Comparison of ENCODE assay signal across 14 cellular contexts in genomic region chr20:22688485-22688884, GRCh38.
A peak's percentile ranks its signal among the peaks of the same experiment; 100 is the strongest.
DNase-seq lines count a peak whose midpoint lies in the region; ATAC-seq, FAIRE-seq and TF ChIP-seq lines count a peak whose summit lies in the region.
"Had no signal": no experiment of that assay in that cellular context is flagged by ENCODE, and none has a peak within 500 bp of the region (broad histone marks: within the 10 kb centered on the region; RNA-seq: fewer than 3 reads in every experiment).

No MANE protein-coding gene starts in this region.

- H3K27me3 ChIP-seq in BLaER1 treated with 17β-estradiol and CSF1 and Interleukin-3, amounts not matched to agents 10 nM and 100 nM, result no peaks in the 10 kb centered on the region
- H3K27me3 ChIP-seq in K562 (ENCODE audit: control insufficient read depth in 2 of 2, insufficient read depth in 2 of 2, low read length in 2 of 2) (no peaks in the 10 kb centered on the region), Peyer's patch (no peaks in the 10 kb centered on the region)

- in situ Hi-C loops in K562 (cut with MboI), result loop anchor here (5.0 kb wide), 1 partner anchor 346 kb away; no protein-coding TSS in a partner anchor

- no peaks in the 10 kb centered on the region for H3K36me3 ChIP-seq in BLaER1 treated with 17β-estradiol and CSF1 and Interleukin-3, amounts not matched to agents 10 nM and 100 nM
- H3K36me3 ChIP-seq in K562 (ENCODE audit: control insufficient read depth, insufficient read depth, low read length) (no peaks in the 10 kb centered on the region), Peyer's patch (no peaks in the 10 kb centered on the region)

- no peaks in the 10 kb centered on the region for H3K79me2 ChIP-seq in K562 (ENCODE audit: control insufficient read depth, insufficient read depth, low read length)

- no peak overlapping the region; a peak in 1 of 22 replicates for H3K9ac ChIP-seq in BLaER1 treated with 17β-estradiol and CSF1 and Interleukin-3, amounts not matched to agents 10 nM and 100 nM
- H3K9ac ChIP-seq in K562 (ENCODE audit: insufficient read depth in 1 of 2, low read depth in 2 of 2, low read length in 2 of 2), result no peak overlapping the region

- 5% methylated on average over 2 of the region's 2 CpGs for WGBS in K562 (ENCODE audit: insufficient coverage, low coverage, missing lambda C conversion rate)

- CTCF ChIA-PET in K562 (lab: Yijun Ruan, JAX; ENCODE audit: low intra/inter-chr PET ratio), result no interaction called here

- no peak overlapping the region for H2AFZ ChIP-seq in K562 (ENCODE audit: low read depth, low read length)

- H3K4me1 ChIP-seq in BLaER1 treated with 17β-estradiol and CSF1 and Interleukin-3, amounts not matched to agents 10 nM and 100 nM, result peaks cover 52 to 78% (median 69%) of the 10 kb centered on the region in 10 experiments
- H3K4me1 ChIP-seq in K562 (replicated peaks in 1 of 2; ENCODE audit: control insufficient read depth in 2 of 2, insufficient read depth in 2 of 2, low read length in 2 of 2), result peaks cover 3 to 7% of the 10 kb centered on the region in 2 experiments; a peak in 3 of 5 replicates
- no peaks in the 10 kb centered on the region for H3K4me1 ChIP-seq in Peyer's patch

- TF ChIP-seq CTCF in K562 (IDR thresholded peaks at IDR 0.05 in 2 of 3, conservative IDR thresholded peaks at IDR 0.05 in 1 of 3; ENCODE audit: insufficient read depth in 2 of 3, low read depth in 1 of 3, low read length in 3 of 3) (no peak), fibroblast of villous mesenchyme (IDR thresholded peaks at IDR 0.05; ENCODE audit: insufficient read depth, low read depth, low read length) (no peak), Peyer's patch (IDR thresholded peaks at IDR 0.05) (no peak), GM20000 (IDR thresholded peaks at IDR 0.05; ENCODE audit: extremely low read depth, missing control alignments) (no peak)

- H3K9me3 ChIP-seq in BLaER1 treated with 17β-estradiol and CSF1 and Interleukin-3, amounts not matched to agents 10 nM and 100 nM (replicated peaks in 1 of 11), result peaks cover 0 to 3% (median 0%) of the 10 kb centered on the region in 11 experiments; a peak in 1 of 22 replicates
- no peaks in the 10 kb centered on the region for H3K9me3 ChIP-seq in K562 (replicated peaks; ENCODE audit: control insufficient read depth, insufficient read depth, low read depth, low read length)
- no peaks in the 10 kb centered on the region for H3K9me3 ChIP-seq in Peyer's patch

- ATAC-seq in K562, result no peak

- intact Hi-C loops in K562 (cut with micrococcal nuclease), result loop anchor here (10.0 kb wide), 1 partner anchor 194 kb away; no protein-coding TSS in a partner anchor

- peak overlapping the region in 4 of 11 experiments; percentile 8 to 43 (median 27); a peak in 6 of 22 replicates for H3K27ac ChIP-seq in BLaER1 treated with 17β-estradiol and CSF1 and Interleukin-3, amounts not matched to agents 10 nM and 100 nM
- H3K27ac ChIP-seq in K562 (ENCODE audit: extremely low read depth, low read depth, low read length), result no peak overlapping the region
- no peak overlapping the region for H3K27ac ChIP-seq in Peyer's patch
- H3K27ac ChIP-seq: HL-60 had no signal

- BruUV-seq in K562 (replicated peaks; lab: Mats Ljungman, UMichigan), result no TSS peak

- no peak for TF ChIP-seq EP300 in K562 (IDR thresholded peaks at IDR 0.05; ENCODE audit: low read length)

- TF ChIP-seq POLR2A in K562 (conservative IDR thresholded peaks at IDR 0.05) (no peak), Peyer's patch (IDR thresholded peaks at IDR 0.05) (no peak)

- H4K20me1 ChIP-seq in BLaER1 treated with 17β-estradiol and CSF1 and Interleukin-3, amounts not matched to agents 10 nM and 100 nM, result no peaks in the 10 kb centered on the region
- no peaks in the 10 kb centered on the region for H4K20me1 ChIP-seq in K562 (replicated peaks; ENCODE audit: control insufficient read depth, insufficient read depth, low read length)

- H3K4me3 ChIP-seq in BLaER1 treated with 17β-estradiol and CSF1 and Interleukin-3, amounts not matched to agents 10 nM and 100 nM, result no peak overlapping the region
- H3K4me3 ChIP-seq in K562, result no peak overlapping the region
- H3K4me3 ChIP-seq in fibroblast of villous mesenchyme (ENCODE audit: low read depth, low read length), result no peak overlapping the region
- no peak overlapping the region for H3K4me3 ChIP-seq in Peyer's patch

- peak overlapping the region in 9 of 11 experiments; percentile 21 to 90 (median 53); a peak in 17 of 22 replicates for H3K4me2 ChIP-seq in BLaER1 treated with 17β-estradiol and CSF1 and Interleukin-3, amounts not matched to agents 10 nM and 100 nM
- H3K4me2 ChIP-seq in K562 (ENCODE audit: insufficient read depth, low read length), result no peak overlapping the region

- DNase-seq in MV-4-11 (lab: John Stamatoyannopoulos, UW) (peak; percentile 76), K562 (ENCODE audit: extremely low read depth in 1 of 4, low spot score in 3 of 4) (no peak), fibroblast of villous mesenchyme (ENCODE audit: low read depth) (peak; percentile 15), HCEC 1CT (no peak), Peyer's patch (no peak), GM20000 (ENCODE audit: low spot score) (no peak)
- DNase-seq: CD8-positive, alpha-beta memory T cell; NCI-H1694 treated with DMSO at 0.1 percent for 48 hours; NCI-H748 treated with DMSO at 0.1 percent for 48 hours had no signal

- no peak for FAIRE-seq in K562 (lab: Jason Lieb, UNC)
- FAIRE-seq: A204.1, GM12891, H1 had no signal

- H3K9me1 ChIP-seq in K562 (ENCODE audit: control insufficient read depth, insufficient read depth, low read length), result no peaks in the 10 kb centered on the region

- POLR2A ChIA-PET in K562 (lab: Yijun Ruan, JAX), result no interaction called here

- TF ChIP-seq RAD21 in K562 (CRISPR knock-in tag; conservative IDR thresholded peaks at IDR 0.05 in 1 of 2, IDR thresholded peaks at IDR 0.05 in 1 of 2), result no peak

TF ChIP-seq in K562, 482 proteins besides CTCF, POLR2A, EP300 and RAD21:
- TF ChIP-seq ATF3 (IDR thresholded peaks at IDR 0.05) (peak; percentile 27; the same call in 1 of the 2 replicates), ATF3 (CRISPR knock-in tag; conservative IDR thresholded peaks at IDR 0.05) (no peak), NCOA6 (IDR thresholded peaks at IDR 0.05) (no peak), JUND (IDR thresholded peaks at IDR 0.05; ENCODE audit: borderline replicate concordance, low read depth, low read length) (no peak), JUND (tag; IDR thresholded peaks at IDR 0.05; ENCODE audit: borderline replicate concordance, low read depth, low read length) (0 out of 3 replicates have a peak, but pooled peaks have one; percentile 22), FOSL1 (tag; conservative IDR thresholded peaks at IDR 0.05) (peak; percentile 57), IFI16 (CRISPR knock-in tag; IDR thresholded peaks at IDR 0.05) (no peak), CEBPG (CRISPR knock-in tag; IDR thresholded peaks at IDR 0.05) (no peak), CEBPG (tag; conservative IDR thresholded peaks at IDR 0.05 in 1 of 2, IDR thresholded peaks at IDR 0.05 in 1 of 2) (0 out of 4 replicates have a peak, but pooled peaks of 1 of the 2 experiments have one; percentile 35), E2F3 (CRISPR knock-in tag; IDR thresholded peaks at IDR 0.05) (no peak), DLX4 (CRISPR knock-in tag; IDR thresholded peaks at IDR 0.05) (no peak)

Comparison
In these comparisons a context has a peak if more than half of its experiments do, and no peak if none do; other contexts are left out.
1. DNase-seq: peak in MV-4-11 (single experiment) and fibroblast of villous mesenchyme (single experiment); none in K562 (0 of 4), HCEC 1CT (single experiment), Peyer's patch (0 of 3) and GM20000 (single experiment).